In genomic region chr2:16671760-16672159, GRCh38 we compare ENCODE assay signal across 1 cellular context.
TF ChIP-seq lines count a peak whose summit lies in the region.

No MANE protein-coding gene starts in this region.

TF ChIP-seq in endothelial cell of umbilical vein, 7 proteins besides CTCF, POLR2A, EP300 and RAD21:
- no peak for TF ChIP-seq GATA2 (IDR thresholded peaks at IDR 0.05; ENCODE audit: insufficient read depth, insufficient read length, low read depth, low read length)
- TF ChIP-seq FOS (IDR thresholded peaks at IDR 0.05; ENCODE audit: borderline replicate concordance, insufficient read depth, low read length) = no peak
- TF ChIP-seq MYC (IDR thresholded peaks at IDR 0.05; ENCODE audit: low read depth, low read length) = no peak
- no peak for TF ChIP-seq MAX (IDR thresholded peaks at IDR 0.05; ENCODE audit: insufficient read depth, insufficient read length)
- no peak for TF ChIP-seq EZH2 (IDR thresholded peaks at IDR 0.05; ENCODE audit: borderline replicate concordance, low read depth, low read length, severe bottlenecking)
- no peak for TF ChIP-seq POLR2AphosphoS5 (IDR thresholded peaks at IDR 0.05; ENCODE audit: insufficient read depth, low read depth, low read length)
- TF ChIP-seq JUN (IDR thresholded peaks at IDR 0.05; ENCODE audit: borderline replicate concordance, insufficient read depth, insufficient read length, low read depth) = no peak
